1 cellular context compared by ENCODE assay signal in genomic region chr13:44904982-44905381, GRCh38.
TF ChIP-seq lines count a peak whose summit lies in the region.

No MANE protein-coding gene starts in this region.

TF ChIP-seq in GM23338, 12 proteins besides CTCF, POLR2A, EP300 and RAD21 (continued from another document):
- TF ChIP-seq, protein P1, sequence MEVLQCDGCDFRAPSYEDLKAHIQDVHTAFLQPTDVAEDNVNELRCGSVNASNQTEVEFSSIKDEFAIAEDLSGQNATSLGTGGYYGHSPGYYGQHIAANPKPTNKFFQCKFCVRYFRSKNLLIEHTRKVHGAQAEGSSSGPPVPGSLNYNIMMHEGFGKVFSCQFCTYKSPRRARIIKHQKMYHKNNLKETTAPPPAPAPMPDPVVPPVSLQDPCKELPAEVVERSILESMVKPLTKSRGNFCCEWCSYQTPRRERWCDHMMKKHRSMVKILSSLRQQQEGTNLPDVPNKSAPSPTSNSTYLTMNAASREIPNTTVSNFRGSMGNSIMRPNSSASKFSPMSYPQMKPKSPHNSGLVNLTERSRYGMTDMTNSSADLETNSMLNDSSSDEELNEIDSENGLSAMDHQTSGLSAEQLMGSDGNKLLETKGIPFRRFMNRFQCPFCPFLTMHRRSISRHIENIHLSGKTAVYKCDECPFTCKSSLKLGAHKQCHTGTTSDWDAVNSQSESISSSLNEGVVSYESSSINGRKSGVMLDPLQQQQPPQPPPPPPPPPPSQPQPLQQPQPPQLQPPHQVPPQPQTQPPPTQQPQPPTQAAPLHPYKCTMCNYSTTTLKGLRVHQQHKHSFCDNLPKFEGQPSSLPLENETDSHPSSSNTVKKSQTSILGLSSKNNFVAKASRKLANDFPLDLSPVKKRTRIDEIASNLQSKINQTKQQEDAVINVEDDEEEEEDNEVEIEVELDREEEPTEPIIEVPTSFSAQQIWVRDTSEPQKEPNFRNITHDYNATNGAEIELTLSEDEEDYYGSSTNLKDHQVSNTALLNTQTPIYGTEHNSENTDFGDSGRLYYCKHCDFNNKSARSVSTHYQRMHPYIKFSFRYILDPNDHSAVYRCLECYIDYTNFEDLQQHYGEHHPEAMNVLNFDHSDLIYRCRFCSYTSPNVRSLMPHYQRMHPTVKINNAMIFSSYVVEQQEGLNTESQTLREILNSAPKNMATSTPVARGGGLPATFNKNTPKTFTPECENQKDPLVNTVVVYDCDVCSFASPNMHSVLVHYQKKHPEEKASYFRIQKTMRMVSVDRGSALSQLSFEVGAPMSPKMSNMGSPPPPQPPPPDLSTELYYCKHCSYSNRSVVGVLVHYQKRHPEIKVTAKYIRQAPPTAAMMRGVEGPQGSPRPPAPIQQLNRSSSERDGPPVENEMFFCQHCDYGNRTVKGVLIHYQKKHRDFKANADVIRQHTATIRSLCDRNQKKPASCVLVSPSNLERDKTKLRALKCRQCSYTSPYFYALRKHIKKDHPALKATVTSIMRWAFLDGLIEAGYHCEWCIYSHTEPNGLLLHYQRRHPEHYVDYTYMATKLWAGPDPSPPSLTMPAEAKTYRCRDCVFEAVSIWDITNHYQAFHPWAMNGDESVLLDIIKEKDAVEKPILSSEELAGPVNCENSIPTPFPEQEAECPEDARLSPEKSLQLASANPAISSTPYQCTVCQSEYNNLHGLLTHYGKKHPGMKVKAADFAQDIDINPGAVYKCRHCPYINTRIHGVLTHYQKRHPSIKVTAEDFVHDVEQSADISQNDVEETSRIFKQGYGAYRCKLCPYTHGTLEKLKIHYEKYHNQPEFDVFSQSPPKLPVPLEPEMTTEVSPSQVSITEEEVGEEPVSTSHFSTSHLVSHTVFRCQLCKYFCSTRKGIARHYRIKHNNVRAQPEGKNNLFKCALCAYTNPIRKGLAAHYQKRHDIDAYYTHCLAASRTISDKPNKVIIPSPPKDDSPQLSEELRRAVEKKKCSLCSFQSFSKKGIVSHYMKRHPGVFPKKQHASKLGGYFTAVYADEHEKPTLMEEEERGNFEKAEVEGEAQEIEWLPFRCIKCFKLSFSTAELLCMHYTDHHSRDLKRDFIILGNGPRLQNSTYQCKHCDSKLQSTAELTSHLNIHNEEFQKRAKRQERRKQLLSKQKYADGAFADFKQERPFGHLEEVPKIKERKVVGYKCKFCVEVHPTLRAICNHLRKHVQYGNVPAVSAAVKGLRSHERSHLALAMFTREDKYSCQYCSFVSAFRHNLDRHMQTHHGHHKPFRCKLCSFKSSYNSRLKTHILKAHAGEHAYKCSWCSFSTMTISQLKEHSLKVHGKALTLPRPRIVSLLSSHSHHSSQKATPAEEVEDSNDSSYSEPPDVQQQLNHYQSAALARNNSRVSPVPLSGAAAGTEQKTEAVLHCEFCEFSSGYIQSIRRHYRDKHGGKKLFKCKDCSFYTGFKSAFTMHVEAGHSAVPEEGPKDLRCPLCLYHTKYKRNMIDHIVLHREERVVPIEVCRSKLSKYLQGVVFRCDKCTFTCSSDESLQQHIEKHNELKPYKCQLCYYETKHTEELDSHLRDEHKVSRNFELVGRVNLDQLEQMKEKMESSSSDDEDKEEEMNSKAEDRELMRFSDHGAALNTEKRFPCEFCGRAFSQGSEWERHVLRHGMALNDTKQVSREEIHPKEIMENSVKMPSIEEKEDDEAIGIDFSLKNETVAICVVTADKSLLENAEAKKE (CRISPR knock-in tag; IDR thresholded peaks at IDR 0.05), result no peak
- TF ChIP-seq EZH2phosphoT487 (IDR thresholded peaks at IDR 0.05; ENCODE audit: unreplicated experiment) (no peak), JUNB (IDR thresholded peaks at IDR 0.05; ENCODE audit: unreplicated experiment) (no peak), STAT1 (IDR thresholded peaks at IDR 0.05; ENCODE audit: unreplicated experiment) (no peak)
TF ChIP-seq in GM23338: peak in this region for 0.
